Comparison of ENCODE assay signal across 9 cellular contexts in genomic region chr4:147550626-147551250, GRCh38.
DNase-seq lines count a peak whose midpoint lies in the region; ATAC-seq and TF ChIP-seq lines count a peak whose summit lies in the region.
"Had no signal": no experiment of that assay in that cellular context is flagged by ENCODE, and none has a peak within 500 bp of the region (broad histone marks: within the 10 kb centered on the region; RNA-seq: fewer than 3 reads in every experiment).

No MANE protein-coding gene starts in this region.

- no peaks in the 10 kb centered on the region for H3K9me3 ChIP-seq in sigmoid colon

- no peak overlapping the region for H3K4me3 ChIP-seq in cardiac fibroblast (replicated peaks in 1 of 2; ENCODE audit: low read depth in 2 of 2, low read length in 2 of 2)
- H3K4me3 ChIP-seq in sigmoid colon: peak overlapping the region in 1 of 4 donors; percentile 4
- H3K4me3 ChIP-seq: skin epidermis had no signal

- H3K27ac ChIP-seq in sigmoid colon: no peak overlapping the region
- H3K27ac ChIP-seq: skin epidermis had no signal

- ATAC-seq in GM18907 (IDR thresholded peaks at IDR 0.05; ENCODE audit: unreplicated experiment) (peak; percentile 63), HG03103 (IDR thresholded peaks at IDR 0.05; ENCODE audit: low read depth, unreplicated experiment) (peak; percentile 57)

- no peak for TF ChIP-seq CTCF in cardiac fibroblast (IDR thresholded peaks at IDR 0.05; ENCODE audit: low read depth, low read length)
- TF ChIP-seq CTCF in sigmoid colon (IDR thresholded peaks at IDR 0.05): no peak

- intact Hi-C loops in sigmoid colon (cut with DNase I): no loop called here

- no peaks in the 10 kb centered on the region for H3K36me3 ChIP-seq in sigmoid colon

- TF ChIP-seq POLR2A in sigmoid colon (IDR thresholded peaks at IDR 0.05): no peak

- in situ Hi-C loops in ACHN (cut with HindIII; ENCODE audit: low pct_ligation_motif_present, low pct_unique_long_range_greater_than_20kb, low sequenced_read_pairs): no loop called here

- TF ChIP-seq EP300 in sigmoid colon (IDR thresholded peaks at IDR 0.05): no peak

- H3K27me3 ChIP-seq in sigmoid colon: no peaks in the 10 kb centered on the region

- DNase-seq in ACHN (peak; percentile 1), cardiac fibroblast (ENCODE audit: low read depth in 2 of 2) (peak; percentile 57 to 86), NCI-H1436 treated with DMSO at 0.1 percent for 48 hours (lab: John Stamatoyannopoulos, UW) (no peak), DMS53 (lab: John Stamatoyannopoulos, UW) (no peak), sigmoid colon (no peak), SHP77 (lab: John Stamatoyannopoulos, UW) (no peak)

- 58 to 60% methylated on average over 8 of the region's 8 CpGs for WGBS in sigmoid colon, 2 donors

- peaks cover 0 to 10% (median 3%) of the 10 kb centered on the region in 4 donors for H3K4me1 ChIP-seq in sigmoid colon

Comparison
In these comparisons a context has a peak if more than half of its experiments do, and no peak if none do; other contexts are left out.
1. DNase-seq: peak in ACHN (single experiment) and cardiac fibroblast (2 of 2); none in NCI-H1436 treated with DMSO at 0.1 percent for 48 hours (single experiment), DMS53 (single experiment), sigmoid colon (single experiment) and SHP77 (0 of 2).